ENCODE assay signal across 19 cellular contexts in the genomic region with DNA sequence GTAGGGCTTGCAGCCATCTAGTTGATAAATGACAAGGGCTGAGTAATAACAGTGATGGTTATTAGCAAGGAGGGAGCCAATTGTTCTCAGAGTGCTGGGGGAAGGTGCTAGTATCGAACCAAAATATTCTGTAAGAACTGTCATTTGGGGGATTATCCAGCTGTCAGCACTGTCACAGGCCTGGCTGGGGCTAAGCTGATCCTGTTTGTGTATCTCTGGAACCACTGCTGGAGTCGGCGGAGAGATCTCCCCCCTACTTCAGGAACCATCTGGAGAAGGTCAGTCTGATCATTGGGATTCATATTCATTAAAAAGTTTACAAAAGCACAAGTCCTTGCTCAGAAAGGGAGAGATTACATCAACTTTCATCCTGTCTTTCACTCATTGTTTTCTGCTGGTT.
"Had no signal": no experiment of that assay in that cellular context is flagged by ENCODE, and none has a peak within 500 bp of the region (broad histone marks: within the 10 kb centered on the region; RNA-seq: fewer than 3 reads in every experiment).

No MANE protein-coding gene starts in this region.

- H3K27ac ChIP-seq: SJSA1, SK-N-MC had no signal

- H3K27me3 ChIP-seq: MG63, SJSA1 had no signal

- DNase-seq: IMR-90, Karpas-422, KG1, MG63, NCI-H1092, NCI-H1436, NCI-H187, NCI-H2029, NCI-H2081 treated with DMSO at 0.1 percent for 48 hours, NCI-H2171, NCI-H345, NCI-H526, Right ventricle myocardium superior, RPMI8226, SIG-M5 had no signal

- H3K4me3 ChIP-seq: MG63, SJSA1, SK-N-MC had no signal

- FAIRE-seq: HepG2, RCC 7860 had no signal

- H3K36me3 ChIP-seq: MG63, SJSA1 had no signal

- H3K9me3 ChIP-seq: MG63, SJSA1 had no signal
